ENCODE assay signal across 8 cellular contexts in genomic region chr17:7651097-7651958, GRCh38. TPM values are rescaled to one million over a fixed set of nuclear protein-coding genes. Genes with fewer than 3 reads are reported as not detected.
DNase-seq lines count a peak whose midpoint lies in the region; ATAC-seq and TF ChIP-seq lines count a peak whose summit lies in the region.

No MANE protein-coding gene starts in this region.

- 0 to 2% methylated on average over 5 to 47 of the region's 82 CpGs for WGBS in transverse colon (ENCODE audit: low coverage in 1 of 2), 2 donors

- in situ Hi-C loops in transverse colon (cut with MboI; ENCODE audit: low pct_ligation_motif_present in 1 of 4, low pct_unique_long_range_greater_than_20kb in 1 of 4, low sequenced_read_pairs in 3 of 4): no loop called here

- TF ChIP-seq CTCF in cardiac fibroblast (IDR thresholded peaks at IDR 0.05; ENCODE audit: low read depth, low read length) (no peak), lower lobe of right lung (IDR thresholded peaks at IDR 0.05) (no peak), transverse colon (IDR thresholded peaks at IDR 0.05) (no peak)

- peak; percentile 31 for DNase-seq in activated T-cell treated with anti-CD3 and anti-CD28 coated beads, Interleukin-2, amount 50 U/mL, for 1 hour
- DNase-seq in activated T-cell treated with anti-CD3 and anti-CD28 coated beads for 4 hours: no peak
- no peak for DNase-seq in cardiac fibroblast (ENCODE audit: low read depth in 2 of 2)
- no peak for DNase-seq in lower lobe of right lung
- no peak for DNase-seq in transverse colon
- no peak for DNase-seq in stimulated activated CD4-positive, alpha-beta T cell treated with anti-CD3 and anti-CD28 coated beads, Interleukin-12 subunit alpha, Interleukin-12 subunit beta, amount 100 ng/mL, for 4 hours
- no peak for DNase-seq in ureter (ENCODE audit: low spot score)
- DNase-seq in NCI-H526 (lab: John Stamatoyannopoulos, UW): no peak

- TF ChIP-seq EP300 in transverse colon (IDR thresholded peaks at IDR 0.05; ENCODE audit: low read depth): no peak

- peak; percentile 7 to 22 for ATAC-seq in lower lobe of right lung

- H3K4me1 ChIP-seq in lower lobe of right lung (peaks cover 20% of the 10 kb centered on the region), transverse colon (peaks cover 4 to 23% (median 19%) of the 10 kb centered on the region in 4 donors)

- H3K36me3 ChIP-seq in lower lobe of right lung (no peaks in the 10 kb centered on the region), transverse colon (no peaks in the 10 kb centered on the region)

- H3K27me3 ChIP-seq in lower lobe of right lung (ENCODE audit: low read depth): peaks cover 37% of the 10 kb centered on the region
- peaks cover 51% of the 10 kb centered on the region for H3K27me3 ChIP-seq in transverse colon

- H3K27ac ChIP-seq in lower lobe of right lung (no peak overlapping the region), transverse colon (peak overlapping the region; percentile 5 to 64 (median 48))

- H3K9me3 ChIP-seq in lower lobe of right lung (no peaks in the 10 kb centered on the region), transverse colon (no peaks in the 10 kb centered on the region)

- H3K4me3 ChIP-seq in cardiac fibroblast (replicated peaks in 1 of 2; ENCODE audit: low read depth in 2 of 2, low read length in 2 of 2) (peak overlapping the region; percentile 32), lower lobe of right lung (peak overlapping the region; percentile 58), transverse colon (peak overlapping the region; percentile 18 to 68 (median 38))

- no peak for TF ChIP-seq POLR2A in transverse colon (IDR thresholded peaks at IDR 0.05)

- intact Hi-C loops in lower lobe of right lung (cut with DNase I) (no loop called here), transverse colon (cut with DNase I; ENCODE audit: low total_unique reads) (no loop called here)

RNA-seq across cellular contexts. Expression of gene ATP1B2, which starts 0.6 kb away (rescaled TPM):
- total RNA-seq in lower lobe of right lung (3.1 TPM), transverse colon (10 to 100 TPM in 1 of 4 donors, 1 to 10 TPM in 1, under 1 TPM in 2; 0.40 to 20.6 (median 2.3) TPM), ureter (10.0 TPM)

RNA-seq across cellular contexts. Expression of gene SHBG, which starts 21.4 kb away (rescaled TPM):
- total RNA-seq in lower lobe of right lung (not detected), transverse colon (under 1 TPM in 2 of 4 donors, not detected in 2; 0.32 to 0.41 TPM), ureter (not detected)

RNA-seq across cellular contexts. Expression of gene SAT2, which starts 23.7 kb away (rescaled TPM):
- total RNA-seq in lower lobe of right lung (86.3 TPM), transverse colon (100 to 1,000 TPM in 1 of 4 donors, 10 to 100 TPM in 3; 21.7 to 106 (median 67.7) TPM), ureter (57.1 TPM)

RNA-seq across cellular contexts. Expression of gene TP53, which starts 36.0 kb away (rescaled TPM):
- total RNA-seq in lower lobe of right lung (34.8 TPM), transverse colon (10 to 100 TPM; 27.9 to 49.7 (median 31.7) TPM), ureter (131 TPM)

RNA-seq across cellular contexts. Expression of gene FXR2, which starts 36.6 kb away (rescaled TPM):
- 36.0 TPM for total RNA-seq in lower lobe of right lung
- total RNA-seq in transverse colon: 10 to 100 TPM; 11.7 to 25.4 (median 22.4) TPM
- 30.6 TPM for total RNA-seq in ureter
